9 cellular contexts compared by ENCODE assay signal in genomic region chr20:19628570-19629134, GRCh38.
DNase-seq lines count a peak whose midpoint lies in the region; ATAC-seq and TF ChIP-seq lines count a peak whose summit lies in the region.
"Had no signal": no experiment of that assay in that cellular context is flagged by ENCODE, and none has a peak within 500 bp of the region (broad histone marks: within the 10 kb centered on the region; RNA-seq: fewer than 3 reads in every experiment).

No MANE protein-coding gene starts in this region.

- TF ChIP-seq CTCF in upper lobe of right lung (IDR thresholded peaks at IDR 0.05), result peak; percentile 67

- no peak overlapping the region for H3K27ac ChIP-seq in mesenchymal stem cell (ENCODE audit: low read length, poor library complexity, severe bottlenecking)
- H3K27ac ChIP-seq in upper lobe of right lung, result no peak overlapping the region

- no peaks in the 10 kb centered on the region for H3K36me3 Mint-ChIP-seq in effector memory CD8-positive, alpha-beta T cell (ENCODE audit: insufficient read depth)

- H3K27ac Mint-ChIP-seq in effector memory CD8-positive, alpha-beta T cell, result no peak overlapping the region
- H3K27ac Mint-ChIP-seq: stimulated activated naive CD8-positive, alpha-beta T cell treated with anti-CD3 and anti-CD28 coated beads, Interleukin-15, Interleukin-2, amounts not matched to agents 100 ng/mL and 50 ng/mL, for 24 hours had no signal

- peaks cover 7 to 9% of the 10 kb centered on the region in 2 donors for H3K27me3 Mint-ChIP-seq in effector memory CD8-positive, alpha-beta T cell

- no peak overlapping the region for H2BK12ac ChIP-seq in mesenchymal stem cell (ENCODE audit: low read length in 2 of 2)

- intact Hi-C loops in upper lobe of right lung (cut with DNase I), result no loop called here

- no CpG with 5 or more reads among the region's 2 CpGs for whole genome bisulfite sequencing in mesenchymal stem cell

- H3K36me3 ChIP-seq in mesenchymal stem cell (ENCODE audit: control insufficient read depth in 1 of 2, insufficient read depth in 2 of 2, low read depth in 1 of 2, low read length in 2 of 2), result no peaks in the 10 kb centered on the region
- H3K36me3 ChIP-seq in upper lobe of right lung, result no peaks in the 10 kb centered on the region

- H3K4me3 Mint-ChIP-seq in effector memory CD8-positive, alpha-beta T cell, result no peak overlapping the region
- H3K4me3 Mint-ChIP-seq: stimulated activated naive CD8-positive, alpha-beta T cell treated with anti-CD3 and anti-CD28 coated beads, Interleukin-15, Interleukin-2, amounts not matched to agents 100 ng/mL and 50 ng/mL, for 24 hours had no signal

- no peak overlapping the region for H2BK15ac ChIP-seq in mesenchymal stem cell (ENCODE audit: low read depth, poor library complexity, severe bottlenecking)

- in situ Hi-C loops in SK-MEL-5 (cut with HindIII; ENCODE audit: low pct_unique_long_range_greater_than_20kb, low sequenced_read_pairs), result no loop called here

- H3K4me3 ChIP-seq in mesenchymal stem cell (ENCODE audit: insufficient read depth in 1 of 2, low read depth in 1 of 2, low read length in 2 of 2) (no peak overlapping the region), upper lobe of right lung (no peak overlapping the region)

- DNase-seq in DMS 273 (lab: John Stamatoyannopoulos, UW; ENCODE audit: unreplicated experiment) (peak; percentile 85), MV-4-11 (lab: John Stamatoyannopoulos, UW) (peak; percentile 56), SK-MEL-5 (ENCODE audit: low read depth, low spot score) (peak; percentile 88), mesenchymal stem cell (peak; percentile 62), upper lobe of right lung (no peak), GDM1 (lab: John Stamatoyannopoulos, UW) (no peak)
- peak; percentile 9 to 24 (median 15) for DNase-seq in effector memory CD8-positive, alpha-beta T cell

- H3K79me1 ChIP-seq in mesenchymal stem cell (replicated peaks; ENCODE audit: low read length, poor library complexity, severe bottlenecking), result no peaks in the 10 kb centered on the region

- no peak overlapping the region for H4K8ac ChIP-seq in mesenchymal stem cell (ENCODE audit: low read length)

- H3K4ac ChIP-seq in mesenchymal stem cell (ENCODE audit: low read depth in 1 of 2, low read length in 2 of 2), result no peak overlapping the region

- H3K27me3 ChIP-seq in mesenchymal stem cell (ENCODE audit: control insufficient read depth in 1 of 2, insufficient read depth in 1 of 2, low read length in 2 of 2) (peaks cover 0 to 5% of the 10 kb centered on the region in 2 experiments), upper lobe of right lung (no peaks in the 10 kb centered on the region)

- H3K4me1 ChIP-seq in mesenchymal stem cell (ENCODE audit: control insufficient read depth, insufficient read depth, low read depth, low read length) (no peaks in the 10 kb centered on the region), upper lobe of right lung (no peaks in the 10 kb centered on the region)

- H3K4me1 Mint-ChIP-seq in effector memory CD8-positive, alpha-beta T cell (ENCODE audit: low read depth in 2 of 2), result no peaks in the 10 kb centered on the region

- H2AK5ac ChIP-seq in mesenchymal stem cell (ENCODE audit: low read length, severe bottlenecking), result no peak overlapping the region

- no peak overlapping the region for H4K91ac ChIP-seq in mesenchymal stem cell (ENCODE audit: low read length)

- H3K14ac ChIP-seq in mesenchymal stem cell (ENCODE audit: low read length in 2 of 2), result no peak overlapping the region

- no peak overlapping the region for H2BK5ac ChIP-seq in mesenchymal stem cell (ENCODE audit: low read depth, low read length, poor library complexity, severe bottlenecking)

- no peak overlapping the region for H2BK120ac ChIP-seq in mesenchymal stem cell (ENCODE audit: low read depth, low read length)

- no peak overlapping the region for H3K9ac ChIP-seq in mesenchymal stem cell (ENCODE audit: low read length)

- H3K23ac ChIP-seq in mesenchymal stem cell (ENCODE audit: low read length in 2 of 2), result no peak overlapping the region

- H3K4me2 ChIP-seq in mesenchymal stem cell (ENCODE audit: low read length, poor library complexity, severe bottlenecking), result no peak overlapping the region

- H3K18ac ChIP-seq in mesenchymal stem cell (ENCODE audit: low read depth in 1 of 2, low read length in 2 of 2), result no peak overlapping the region

- H2AFZ ChIP-seq in mesenchymal stem cell (ENCODE audit: low read depth, low read length), result no peak overlapping the region

- H3K9me3 ChIP-seq in mesenchymal stem cell (ENCODE audit: control insufficient read depth, low read length) (no peaks in the 10 kb centered on the region), upper lobe of right lung (no peaks in the 10 kb centered on the region)

- peaks cover 0 to 8% of the 10 kb centered on the region in 2 donors for H3K9me3 Mint-ChIP-seq in effector memory CD8-positive, alpha-beta T cell

- ATAC-seq in GM21447 (IDR thresholded peaks at IDR 0.05; ENCODE audit: unreplicated experiment) (peak; percentile 79), upper lobe of right lung (peak; percentile 95)
- no peak for ATAC-seq in effector memory CD8-positive, alpha-beta T cell (replicated peaks)

Comparison
In these comparisons a context has a peak if more than half of its experiments do, and no peak if none do; other contexts are left out.
1. DNase-seq: peak in DMS 273 (single experiment), MV-4-11 (single experiment), SK-MEL-5 (single experiment), effector memory CD8-positive, alpha-beta T cell (3 of 3) and mesenchymal stem cell (single experiment); none in upper lobe of right lung (single experiment) and GDM1 (single experiment).